In genomic region chr21:38439957-38440356, GRCh38 we compare ENCODE assay signal across 20 cellular contexts. TPM values are rescaled to one million over a fixed set of nuclear protein-coding genes. Genes with fewer than 3 reads are reported as not detected.
A peak's percentile ranks its signal among the peaks of the same experiment; 100 is the strongest.
DNase-seq lines count a peak whose midpoint lies in the region; ATAC-seq, FAIRE-seq and TF ChIP-seq lines count a peak whose summit lies in the region.
"Had no signal": no experiment of that assay in that cellular context is flagged by ENCODE, and none has a peak within 500 bp of the region (broad histone marks: within the 10 kb centered on the region; RNA-seq: fewer than 3 reads in every experiment).

No MANE protein-coding gene starts in this region.

- H2AFZ ChIP-seq in astrocyte (ENCODE audit: low read depth, low read length), result no peak overlapping the region
- H2AFZ ChIP-seq in osteoblast (ENCODE audit: low read length), result no peak overlapping the region
- H2AFZ ChIP-seq: GM23248 had no signal

- H3K27me3 Mint-ChIP-seq in astrocyte (ENCODE audit: low read depth, unreplicated experiment), result no peaks in the 10 kb centered on the region
- no peaks in the 10 kb centered on the region for H3K27me3 Mint-ChIP-seq in CD8-positive, alpha-beta memory T cell
- H3K27me3 Mint-ChIP-seq: activated CD4-positive, alpha-beta memory T cell treated with anti-CD3 and anti-CD28 coated beads, Interleukin-2, amount 10 ng/mL, durations not matched to agents 7 days and 5 days; central memory CD8-positive, alpha-beta T cell had no signal

- TF ChIP-seq CTCF in HL-60 (IDR thresholded peaks at IDR 0.05; ENCODE audit: insufficient read depth, low read length) (no peak), astrocyte (IDR thresholded peaks at IDR 0.05; ENCODE audit: insufficient read depth, low read depth, low read length) (no peak), osteoblast (IDR thresholded peaks at IDR 0.05; ENCODE audit: extremely low read depth, low read depth, low read length) (no peak)

- no peak overlapping the region for H3K4me3 Mint-ChIP-seq in astrocyte (ENCODE audit: unreplicated experiment)
- no peak overlapping the region for H3K4me3 Mint-ChIP-seq in CD8-positive, alpha-beta memory T cell
- H3K4me3 Mint-ChIP-seq: activated CD4-positive, alpha-beta memory T cell treated with anti-CD3 and anti-CD28 coated beads, Interleukin-2, amount 10 ng/mL, durations not matched to agents 7 days and 5 days; central memory CD8-positive, alpha-beta T cell; IgD-negative memory B cell; stimulated activated naive B cell treated with anti-CD40 and anti-IgM and Interleukin-4, amounts not matched to agents 10 μg/mL and 1 μg/mL and 100 μg/mL, for 72 hours had no signal

- H3K9ac ChIP-seq in astrocyte (ENCODE audit: low read length), result peak overlapping the region; percentile 8
- H3K9ac ChIP-seq: GM23248 had no signal

- DNase-seq in HL-60 (ENCODE audit: low read depth in 1 of 2, low spot score in 1 of 2), result peak; percentile 70 to 82
- peak; percentile 95 for DNase-seq in NCI-H2029 treated with DMSO at 0.1 percent for 48 hours (lab: John Stamatoyannopoulos, UW)
- DNase-seq in astrocyte (ENCODE audit: low read depth), result no peak
- peak; percentile 66 for DNase-seq in osteoblast (ENCODE audit: insufficient read length, low spot score, missing footprints)
- no peak for DNase-seq in erythroblast (lab: John Stamatoyannopoulos, UW)
- no peak for DNase-seq in CD8-positive, alpha-beta memory T cell
- DNase-seq: activated CD4-positive, alpha-beta memory T cell treated with anti-CD3 and anti-CD28 coated beads, Interleukin-2, amount 10 ng/mL, durations not matched to agents 7 days and 5 days; NCI-H1694 treated with DMSO at 0.1 percent for 48 hours; NCI-H82; SJCRH30; stimulated activated naive B cell treated with anti-CD40 and anti-IgM and Interleukin-4, amounts not matched to agents 10 μg/mL and 1 μg/mL and 100 μg/mL, for 72 hours had no signal

- FAIRE-seq in astrocyte (lab: Jason Lieb, UNC), result no peak
- FAIRE-seq: frontal cortex had no signal

- H3K27ac ChIP-seq in HL-60 (replicated peaks), result peak overlapping the region; percentile 80
- H3K27ac ChIP-seq in astrocyte (ENCODE audit: low read depth, low read length), result peak overlapping the region; percentile 59
- H3K27ac ChIP-seq in osteoblast (ENCODE audit: low read depth, low read length), result peak overlapping the region; percentile 43
- H3K27ac ChIP-seq in CD8-positive, alpha-beta memory T cell (ENCODE audit: low read depth, low read length), result no peak overlapping the region
- H3K27ac ChIP-seq: SJCRH30 had no signal

- H3K4me1 Mint-ChIP-seq in astrocyte (ENCODE audit: low read depth, unreplicated experiment), result peaks cover 35% of the 10 kb centered on the region
- H3K4me1 Mint-ChIP-seq in CD8-positive, alpha-beta memory T cell, result no peaks in the 10 kb centered on the region
- H3K4me1 Mint-ChIP-seq: activated CD4-positive, alpha-beta memory T cell treated with anti-CD3 and anti-CD28 coated beads, Interleukin-2, amount 10 ng/mL, durations not matched to agents 7 days and 5 days; central memory CD8-positive, alpha-beta T cell had no signal

- H3K36me3 ChIP-seq in astrocyte (ENCODE audit: insufficient read depth, low read length), result no peaks in the 10 kb centered on the region
- H3K36me3 ChIP-seq in osteoblast (ENCODE audit: insufficient read depth, low read length), result no peaks in the 10 kb centered on the region
- no peaks in the 10 kb centered on the region for H3K36me3 ChIP-seq in CD8-positive, alpha-beta memory T cell (ENCODE audit: insufficient read depth, low read length)
- H3K36me3 ChIP-seq: SJCRH30 had no signal

- CTCF ChIA-PET in CD8-positive, alpha-beta memory T cell (lab: Charles Lee), result interaction anchor here (1.6 kb wide), 1 partner anchor 15 kb away, joined by 3 read pairs; no protein-coding TSS in a partner anchor

- ATAC-seq in HG02588 (IDR thresholded peaks at IDR 0.05; ENCODE audit: unreplicated experiment) (no peak), HG02981 (IDR thresholded peaks at IDR 0.05; ENCODE audit: unreplicated experiment) (no peak)
- ATAC-seq: stimulated activated naive B cell treated with anti-CD40 and anti-IgM and Interleukin-4, amounts not matched to agents 10 μg/mL and 1 μg/mL and 100 μg/mL, for 72 hours had no signal

- H3K4me1 ChIP-seq in astrocyte (ENCODE audit: insufficient read depth, low read length) (peaks cover 37% of the 10 kb centered on the region), osteoblast (ENCODE audit: insufficient read depth, low read length) (peaks cover 36% of the 10 kb centered on the region)
- no peaks in the 10 kb centered on the region for H3K4me1 ChIP-seq in CD8-positive, alpha-beta memory T cell (ENCODE audit: insufficient read depth, low read length)
- H3K4me1 ChIP-seq: SJCRH30 had no signal

- no peaks in the 10 kb centered on the region for H3K9me3 Mint-ChIP-seq in astrocyte (ENCODE audit: unreplicated experiment)
- peaks cover 0 to 5% (median 0%) of the 10 kb centered on the region in 5 donors for H3K9me3 Mint-ChIP-seq in CD8-positive, alpha-beta memory T cell
- H3K9me3 Mint-ChIP-seq: activated CD4-positive, alpha-beta memory T cell treated with anti-CD3 and anti-CD28 coated beads, Interleukin-2, amount 10 ng/mL, durations not matched to agents 7 days and 5 days; central memory CD8-positive, alpha-beta T cell; IgD-negative memory B cell; stimulated activated naive B cell treated with anti-CD40 and anti-IgM and Interleukin-4, amounts not matched to agents 10 μg/mL and 1 μg/mL and 100 μg/mL, for 72 hours had no signal

- H3K4me3 ChIP-seq in HL-60 (replicated peaks; ENCODE audit: insufficient read depth, low read length) (no peak overlapping the region), astrocyte (ENCODE audit: insufficient read depth, low read depth, low read length) (no peak overlapping the region), osteoblast (ENCODE audit: insufficient read depth, low read length) (no peak overlapping the region)
- H3K4me3 ChIP-seq in CD8-positive, alpha-beta memory T cell (ENCODE audit: low read length), result no peak overlapping the region
- H3K4me3 ChIP-seq: GM23248, lung, SJCRH30 had no signal

- H4K20me1 ChIP-seq in astrocyte (ENCODE audit: insufficient read depth, low read length) (no peaks in the 10 kb centered on the region), osteoblast (ENCODE audit: insufficient read depth, low read length) (no peaks in the 10 kb centered on the region)

- H3K9me3 ChIP-seq in astrocyte (ENCODE audit: insufficient read depth, low read depth, low read length) (no peaks in the 10 kb centered on the region), osteoblast (ENCODE audit: low read depth, low read length) (no peaks in the 10 kb centered on the region)
- no peaks in the 10 kb centered on the region for H3K9me3 ChIP-seq in CD8-positive, alpha-beta memory T cell (ENCODE audit: low read length)
- H3K9me3 ChIP-seq: SJCRH30 had no signal

- peaks cover 3% of the 10 kb centered on the region for H3K36me3 Mint-ChIP-seq in astrocyte (ENCODE audit: low read depth, unreplicated experiment)
- H3K36me3 Mint-ChIP-seq in CD8-positive, alpha-beta memory T cell, result peaks cover 0 to 2% (median 0%) of the 10 kb centered on the region in 3 donors
- H3K36me3 Mint-ChIP-seq: IgD-negative memory B cell; stimulated activated naive B cell treated with anti-CD40 and anti-IgM and Interleukin-4, amounts not matched to agents 10 μg/mL and 1 μg/mL and 100 μg/mL, for 72 hours had no signal

- H3K4me2 ChIP-seq in astrocyte (ENCODE audit: low read length), result peak overlapping the region; percentile 22
- no peak overlapping the region for H3K4me2 ChIP-seq in osteoblast (ENCODE audit: insufficient read depth, low read length)

- peak overlapping the region; percentile 62 for H3K27ac Mint-ChIP-seq in astrocyte (ENCODE audit: unreplicated experiment)
- no peak overlapping the region for H3K27ac Mint-ChIP-seq in CD8-positive, alpha-beta memory T cell
- H3K27ac Mint-ChIP-seq: activated CD4-positive, alpha-beta memory T cell treated with anti-CD3 and anti-CD28 coated beads, Interleukin-2, amount 10 ng/mL, durations not matched to agents 7 days and 5 days; IgD-negative memory B cell; stimulated activated naive B cell treated with anti-CD40 and anti-IgM and Interleukin-4, amounts not matched to agents 10 μg/mL and 1 μg/mL and 100 μg/mL, for 72 hours had no signal

- no peak for TF ChIP-seq POLR2A in erythroblast (IDR thresholded peaks at IDR 0.05; ENCODE audit: low read length)

- no peaks in the 10 kb centered on the region for H3K27me3 ChIP-seq in HL-60 (ENCODE audit: insufficient read depth, poor library complexity, severe bottlenecking)
- no peaks in the 10 kb centered on the region for H3K27me3 ChIP-seq in astrocyte (ENCODE audit: insufficient read depth, low read length)
- H3K27me3 ChIP-seq in osteoblast (ENCODE audit: insufficient read depth, low read length), result no peaks in the 10 kb centered on the region
- H3K27me3 ChIP-seq in CD8-positive, alpha-beta memory T cell (ENCODE audit: insufficient read depth, low read length, poor library complexity, severe bottlenecking), result no peaks in the 10 kb centered on the region
- H3K27me3 ChIP-seq: SJCRH30 had no signal

- no peaks in the 10 kb centered on the region for H3K79me2 ChIP-seq in astrocyte (ENCODE audit: insufficient read depth, low read length)
- H3K79me2 ChIP-seq in osteoblast (ENCODE audit: insufficient read depth, low read length), result no peaks in the 10 kb centered on the region

- POLR2A ChIA-PET in CD8-positive, alpha-beta memory T cell (lab: Charles Lee), result no interaction called here

RNA-seq across cellular contexts. Expression of gene ERG, which starts 58.3 kb away (rescaled TPM):
- total RNA-seq in astrocyte (0.84 and 1.9 TPM in 2 replicates), osteoblast (0.29 and 1.1 TPM in 2 replicates)
- total RNA-seq in CD8-positive, alpha-beta memory T cell, result not detected
- polyA plus RNA-seq in CD8-positive, alpha-beta memory T cell, result not detected
- total RNA-seq: activated CD4-positive, alpha-beta memory T cell treated with anti-CD3 and anti-CD28 coated beads, Interleukin-2, amount 10 ng/mL, durations not matched to agents 7 days and 5 days; SJCRH30 had no signal
- polyA plus RNA-seq: BJ, IgD-negative memory B cell, neural cell had no signal

Comparison
In these comparisons a context has a peak if more than half of its experiments do, and no peak if none do; other contexts are left out.
1. DNase-seq: peak in HL-60 (2 of 2), NCI-H2029 treated with DMSO at 0.1 percent for 48 hours (single experiment) and osteoblast (single experiment); none in astrocyte (single experiment), erythroblast (0 of 2) and CD8-positive, alpha-beta memory T cell (0 of 5).